ENCODE assay signal across 13 cellular contexts in the genomic region with DNA sequence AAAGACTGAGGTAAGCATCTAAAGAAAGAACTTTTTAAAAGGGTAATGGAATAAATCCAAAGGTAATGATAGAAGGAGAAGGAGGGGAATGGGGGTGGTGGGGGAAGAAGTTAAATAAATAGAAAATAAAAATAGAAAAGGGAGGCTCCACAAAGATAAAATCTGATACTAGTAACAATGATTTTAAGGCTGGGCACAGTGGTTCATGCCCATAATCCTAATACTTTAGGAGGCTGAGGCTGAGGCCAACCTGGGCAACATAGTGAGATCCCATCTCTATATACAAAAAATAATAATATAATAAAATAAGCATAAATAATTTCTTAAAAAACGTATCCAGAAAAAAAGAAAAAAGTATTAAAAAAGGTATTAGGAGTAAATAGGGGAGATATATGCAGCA.
"Had no signal": no experiment of that assay in that cellular context is flagged by ENCODE, and none has a peak within 500 bp of the region (broad histone marks: within the 10 kb centered on the region; RNA-seq: fewer than 3 reads in every experiment).

No MANE protein-coding gene starts in this region.

- H3K27ac ChIP-seq: cardiac muscle cell, lower lobe of right lung, pancreas had no signal

- ATAC-seq: esophagus mucosa, left colon, lower lobe of right lung, pancreas had no signal

- FAIRE-seq: endometrium, islet of Langerhans, pancreas had no signal

- H3K4me3 Mint-ChIP-seq: activated B cell treated with CpG ODN at 0.5 μM for 24 hours; mesothelial cell of epicardium; T-helper 1 cell treated with Interleukin-12 subunit alpha and Interleukin-12 subunit beta and Interleukin-4 antibody, amounts not matched to agents 30 μg/mL and 1 μg/mL, for 36 hours had no signal

- H3K9me3 ChIP-seq: adrenal gland, lower lobe of right lung, pancreas had no signal

- H3K9me3 Mint-ChIP-seq: activated B cell treated with CpG ODN at 0.5 μM for 24 hours; mesothelial cell of epicardium; T-helper 1 cell treated with Interleukin-12 subunit alpha and Interleukin-12 subunit beta and Interleukin-4 antibody, amounts not matched to agents 30 μg/mL and 1 μg/mL, for 36 hours had no signal

- DNase-seq: activated B cell treated with CpG ODN at 0.5 μM for 24 hours; activated naive CD4-positive, alpha-beta T cell treated with Interleukin-2 at 50 U/mL for 16 hours; left colon; lower lobe of right lung; pancreas; stimulated activated CD4-positive, alpha-beta T cell treated with anti-CD3 and anti-CD28 coated beads, Interleukin-1b, Interleukin-23, amount 100 ng/mL, for 48 hours had no signal

- H3K4me3 ChIP-seq: adrenal gland, cardiac muscle cell, lower lobe of right lung, pancreas had no signal

- H3K27ac Mint-ChIP-seq: mesothelial cell of epicardium; T-helper 1 cell treated with Interleukin-12 subunit alpha and Interleukin-12 subunit beta and Interleukin-4 antibody, amounts not matched to agents 30 μg/mL and 1 μg/mL, for 36 hours had no signal

- H3K27me3 Mint-ChIP-seq: activated B cell treated with CpG ODN at 0.5 μM for 24 hours had no signal
